ENCODE assay signal across 17 cellular contexts in the genomic region with DNA sequence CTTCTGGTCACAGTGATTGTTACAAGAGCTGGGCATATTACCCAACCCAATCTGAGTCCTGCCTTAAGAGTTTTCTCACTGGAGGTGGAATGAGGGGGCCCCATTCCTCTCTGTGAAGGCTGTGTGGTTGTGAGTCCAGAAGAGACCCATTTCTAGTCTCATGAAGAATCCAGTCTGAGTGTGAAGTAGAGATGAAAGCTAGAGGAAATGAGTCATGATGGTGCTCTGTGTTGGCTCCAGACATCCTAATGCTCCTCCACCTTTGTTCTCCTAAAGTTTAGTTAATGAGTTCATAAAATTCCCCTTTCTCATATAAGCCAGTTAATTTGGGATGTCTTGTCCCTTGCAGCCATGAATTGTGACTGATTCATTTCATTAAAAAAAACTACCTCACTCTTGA. TPM values are rescaled to one million over a fixed set of nuclear protein-coding genes. Genes with fewer than 3 reads are reported as not detected.
DNase-seq lines count a peak whose midpoint lies in the region; ATAC-seq, FAIRE-seq and TF ChIP-seq lines count a peak whose summit lies in the region.
"Had no signal": no experiment of that assay in that cellular context is flagged by ENCODE, and none has a peak within 500 bp of the region (broad histone marks: within the 10 kb centered on the region; RNA-seq: fewer than 3 reads in every experiment).

No MANE protein-coding gene starts in this region.

- H4K20me1 ChIP-seq in endothelial cell of umbilical vein (replicated peaks; ENCODE audit: control insufficient read depth, extremely low read depth, insufficient read depth, low read length) (no peaks in the 10 kb centered on the region), osteoblast (ENCODE audit: insufficient read depth, low read length) (no peaks in the 10 kb centered on the region), PC-9 (ENCODE audit: insufficient read depth) (no peaks in the 10 kb centered on the region)

- no peak overlapping the region for H2AFZ ChIP-seq in endothelial cell of umbilical vein (ENCODE audit: low read depth, low read length)
- H2AFZ ChIP-seq in osteoblast (ENCODE audit: low read length) = peak overlapping the region; percentile 41
- H2AFZ ChIP-seq in PC-9 = no peak overlapping the region

- POLR2A ChIA-PET in endothelial cell of umbilical vein (lab: Charles Lee) = no interaction called here
- POLR2A ChIA-PET in PC-9 (lab: Charles Lee; ENCODE audit: unreplicated experiment) = no interaction called here

- no peaks in the 10 kb centered on the region for H3K36me3 ChIP-seq in endothelial cell of umbilical vein (ENCODE audit: control insufficient read depth in 2 of 2, extremely low read depth in 1 of 2, insufficient read depth in 2 of 2, low read length in 2 of 2)
- H3K36me3 ChIP-seq in osteoblast (ENCODE audit: insufficient read depth, low read length) = no peaks in the 10 kb centered on the region
- H3K36me3 ChIP-seq in PC-9 (ENCODE audit: low read depth) = no peaks in the 10 kb centered on the region

- peak; percentile 64 for DNase-seq in EL
- DNase-seq in RCC 7860 (ENCODE audit: low spot score) = peak; percentile 75
- DNase-seq in endothelial cell of umbilical vein (ENCODE audit: low read depth, low spot score) = peak; percentile 43
- no peak for DNase-seq in osteoblast (ENCODE audit: insufficient read length, low spot score, missing footprints)
- DNase-seq in stimulated activated naive CD4-positive, alpha-beta T cell treated with Interleukin-2 at 50 U/mL for 16 hours (lab: John Stamatoyannopoulos, UW) = no peak
- DNase-seq in PC-9 = no peak
- DNase-seq: activated CD4-positive, alpha-beta T cell treated with anti-CD3 and anti-CD28 coated beads, Interleukin-2, amount 10 ng/mL, durations not matched to agents 7 days and 5 days; activated naive CD4-positive, alpha-beta T cell treated with anti-CD3 and anti-CD28 coated beads for 36 hours; Caco-2; NCI-H1694 treated with DMSO at 0.1 percent for 48 hours; NCI-H510A; occipital lobe; right cardiac atrium; stimulated activated CD4-positive, alpha-beta T cell treated with anti-CD3 and anti-CD28 coated beads, Interleukin-2, amount 100 ng/mL, for 24 hours had no signal

- no peak for ATAC-seq in HG02763 (IDR thresholded peaks at IDR 0.05; ENCODE audit: unreplicated experiment)
- no peak for ATAC-seq in HG03196 (IDR thresholded peaks at IDR 0.05; ENCODE audit: unreplicated experiment)
- ATAC-seq: right cardiac atrium had no signal

- H3F3A ChIP-seq in PC-9 (ENCODE audit: insufficient read depth, low read depth) = no peaks in the 10 kb centered on the region

- no peaks in the 10 kb centered on the region for H3K9me1 ChIP-seq in endothelial cell of umbilical vein (replicated peaks; ENCODE audit: control insufficient read depth, extremely low read depth, insufficient read depth, low read length)

- dilution Hi-C loops in endothelial cell of umbilical vein (cut with MboI; ENCODE audit: extremely low pct_ligation_motif_present, low sequenced_read_pairs) = no loop called here

- TF ChIP-seq POLR2A in endothelial cell of umbilical vein (IDR thresholded peaks at IDR 0.05; ENCODE audit: low read depth, low read length) = no peak

- no peak for TF ChIP-seq CTCF in endothelial cell of umbilical vein (IDR thresholded peaks at IDR 0.05; ENCODE audit: extremely low read depth in 1 of 2, insufficient read depth in 1 of 2, low read depth in 1 of 2, low read length in 2 of 2)
- TF ChIP-seq CTCF in osteoblast (IDR thresholded peaks at IDR 0.05; ENCODE audit: extremely low read depth, low read depth, low read length) = no peak
- no peak for TF ChIP-seq CTCF in PC-9 (conservative IDR thresholded peaks at IDR 0.05)

- H3K9ac ChIP-seq in endothelial cell of umbilical vein (replicated peaks; ENCODE audit: extremely low read depth, insufficient read depth, low read length) = no peak overlapping the region

- H3K4me3 ChIP-seq in endothelial cell of umbilical vein (replicated peaks in 1 of 3; ENCODE audit: insufficient read depth in 1 of 3, low read depth in 1 of 3, low read length in 3 of 3) (no peak overlapping the region), osteoblast (ENCODE audit: insufficient read depth, low read length) (no peak overlapping the region), PC-9 (no peak overlapping the region)
- H3K4me3 ChIP-seq: SK-N-MC had no signal

- 0 out of 2 replicates have a peak, but pooled peaks cover 3% of the 10 kb centered on the region for H3K9me2 ChIP-seq in PC-9 (ENCODE audit: insufficient read depth)

- BruUV-seq in endothelial cell of umbilical vein (replicated peaks; lab: Mats Ljungman, UMichigan) (no TSS peak), PC-9 (replicated peaks; lab: Mats Ljungman, UMichigan) (no TSS peak)

- FAIRE-seq in RCC 7860 (lab: Jason Lieb, UNC) (no peak), endothelial cell of umbilical vein (lab: Jason Lieb, UNC) (peak; percentile 68)

- H3K79me2 ChIP-seq in endothelial cell of umbilical vein (ENCODE audit: control insufficient read depth, insufficient read depth, low read length) (no peaks in the 10 kb centered on the region), osteoblast (ENCODE audit: insufficient read depth, low read length) (no peaks in the 10 kb centered on the region), PC-9 (ENCODE audit: low read depth) (no peaks in the 10 kb centered on the region)

- peak overlapping the region; percentile 12 for H3K27ac ChIP-seq in endothelial cell of umbilical vein (ENCODE audit: insufficient read depth, low read depth, low read length)
- no peak overlapping the region for H3K27ac ChIP-seq in osteoblast (ENCODE audit: low read depth, low read length)
- H3K27ac ChIP-seq in PC-9 = no peak overlapping the region
- H3K27ac ChIP-seq: SK-N-MC had no signal

- no peaks in the 10 kb centered on the region for H3K9me3 ChIP-seq in endothelial cell of umbilical vein (replicated peaks; ENCODE audit: control insufficient read depth, insufficient read depth, low read length)
- H3K9me3 ChIP-seq in osteoblast (ENCODE audit: low read depth, low read length) = no peaks in the 10 kb centered on the region
- H3K9me3 ChIP-seq in PC-9 (ENCODE audit: insufficient read depth, low read depth) = no peaks in the 10 kb centered on the region
- H3K9me3 ChIP-seq: Caco-2 had no signal

- CTCF ChIA-PET in endothelial cell of umbilical vein (lab: Charles Lee) = interaction anchor here (0.7 to 1.6 kb wide), 6 partner anchors 10 to 30 kb away, joined by 3 to 7 read pairs (median 5); no protein-coding TSS in a partner anchor
- CTCF ChIA-PET in PC-9 (lab: Charles Lee) = no interaction called here

- H3K4me1 ChIP-seq in endothelial cell of umbilical vein (ENCODE audit: control insufficient read depth, extremely low read depth, insufficient read depth, low read length) = peaks cover 15% of the 10 kb centered on the region
- H3K4me1 ChIP-seq in osteoblast (ENCODE audit: insufficient read depth, low read length) = peaks cover 20% of the 10 kb centered on the region
- H3K4me1 ChIP-seq in PC-9 (replicated peaks; ENCODE audit: insufficient read depth) = no peaks in the 10 kb centered on the region
- H3K4me1 ChIP-seq: Caco-2 had no signal

- intact Hi-C loops in endothelial cell of umbilical vein (cut with micrococcal nuclease) = loop anchor here (1.0 kb wide), 1 partner anchor 11 kb away; no protein-coding TSS in a partner anchor
- intact Hi-C loops in PC-9 (cut with micrococcal nuclease; ENCODE audit: unreplicated experiment) = no loop called here

- peak overlapping the region; percentile 19 for H3K4me2 ChIP-seq in endothelial cell of umbilical vein (ENCODE audit: insufficient read depth, low read length)
- no peak overlapping the region for H3K4me2 ChIP-seq in osteoblast (ENCODE audit: insufficient read depth, low read length)
- no peak overlapping the region for H3K4me2 ChIP-seq in PC-9

- no peaks in the 10 kb centered on the region for H3K27me3 ChIP-seq in endothelial cell of umbilical vein (ENCODE audit: control insufficient read depth in 2 of 2, insufficient read depth in 2 of 2, low read length in 2 of 2)
- H3K27me3 ChIP-seq in osteoblast (ENCODE audit: insufficient read depth, low read length) = no peaks in the 10 kb centered on the region
- H3K27me3 ChIP-seq in PC-9 (ENCODE audit: insufficient read depth, low read depth) = no peaks in the 10 kb centered on the region

TF ChIP-seq in endothelial cell of umbilical vein, 7 proteins besides CTCF, POLR2A, EP300 and RAD21:
- TF ChIP-seq GATA2 (IDR thresholded peaks at IDR 0.05; ENCODE audit: insufficient read depth, insufficient read length, low read depth, low read length) (no peak), POLR2AphosphoS5 (IDR thresholded peaks at IDR 0.05; ENCODE audit: insufficient read depth, low read depth, low read length) (no peak), JUN (IDR thresholded peaks at IDR 0.05; ENCODE audit: borderline replicate concordance, insufficient read depth, insufficient read length, low read depth) (peak; percentile 48), EZH2 (IDR thresholded peaks at IDR 0.05; ENCODE audit: borderline replicate concordance, low read depth, low read length, severe bottlenecking) (no peak), FOS (IDR thresholded peaks at IDR 0.05; ENCODE audit: borderline replicate concordance, insufficient read depth, low read length) (peak; percentile 54), MYC (IDR thresholded peaks at IDR 0.05; ENCODE audit: low read depth, low read length) (no peak)
- TF ChIP-seq, protein P1, sequence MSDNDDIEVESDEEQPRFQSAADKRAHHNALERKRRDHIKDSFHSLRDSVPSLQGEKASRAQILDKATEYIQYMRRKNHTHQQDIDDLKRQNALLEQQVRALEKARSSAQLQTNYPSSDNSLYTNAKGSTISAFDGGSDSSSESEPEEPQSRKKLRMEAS (IDR thresholded peaks at IDR 0.05; ENCODE audit: insufficient read depth, insufficient read length) = no peak

RNA-seq across cellular contexts. Expression of a gene that starts 50.8 kb away (rescaled TPM):
- total RNA-seq in endothelial cell of umbilical vein (39.6 and 42.1 TPM in 2 replicates), osteoblast (0.72 and 1.5 TPM in 2 replicates), PC-9 (2021) (0.10 and 0.72 TPM in 2 replicates)
- polyA plus RNA-seq in endothelial cell of umbilical vein = 14.3 and 16.0 TPM in 2 replicates
- 6.0 and 9.7 TPM in 2 replicates for polyA plus RNA-seq in endothelial cell of umbilical vein (2011; cell fraction: cytosol; rRNA removed)
- polyA plus RNA-seq in endothelial cell of umbilical vein (2011; cell fraction: nucleus; rRNA removed) = 30.4 and 31.8 TPM in 2 replicates
- polyA plus RNA-seq in endothelial cell of umbilical vein (2012) = 3.1 and 8.9 TPM in 2 replicates
- polyA minus RNA-seq in endothelial cell of umbilical vein = 60.3 and 65.5 TPM in 2 replicates
- not detected for polyA minus RNA-seq in endothelial cell of umbilical vein (2011; cell fraction: cytosol; rRNA and poly(A)+ RNA removed)
- polyA minus RNA-seq in endothelial cell of umbilical vein (2011; cell fraction: nucleus; rRNA and poly(A)+ RNA removed) = 31.3 and 73.1 TPM in 2 replicates

Comparison
In these comparisons a context has a peak if more than half of its experiments do, and no peak if none do; other contexts are left out.
1. DNase-seq: peak in EL (single experiment), RCC 7860 (single experiment) and endothelial cell of umbilical vein (single experiment); none in osteoblast (single experiment), stimulated activated naive CD4-positive, alpha-beta T cell treated with Interleukin-2 at 50 U/mL for 16 hours (single experiment) and PC-9 (0 of 2).
2. RNA of a gene that starts 50.8 kb away (total RNA-seq): 39.6 to 42.1 TPM in endothelial cell of umbilical vein; 0.72 to 1.5 TPM in osteoblast and 0.10 to 0.72 TPM in PC-9; every median in the first group is over 10 times any median in the second.